25 cellular contexts compared by ENCODE assay signal in the genomic region with DNA sequence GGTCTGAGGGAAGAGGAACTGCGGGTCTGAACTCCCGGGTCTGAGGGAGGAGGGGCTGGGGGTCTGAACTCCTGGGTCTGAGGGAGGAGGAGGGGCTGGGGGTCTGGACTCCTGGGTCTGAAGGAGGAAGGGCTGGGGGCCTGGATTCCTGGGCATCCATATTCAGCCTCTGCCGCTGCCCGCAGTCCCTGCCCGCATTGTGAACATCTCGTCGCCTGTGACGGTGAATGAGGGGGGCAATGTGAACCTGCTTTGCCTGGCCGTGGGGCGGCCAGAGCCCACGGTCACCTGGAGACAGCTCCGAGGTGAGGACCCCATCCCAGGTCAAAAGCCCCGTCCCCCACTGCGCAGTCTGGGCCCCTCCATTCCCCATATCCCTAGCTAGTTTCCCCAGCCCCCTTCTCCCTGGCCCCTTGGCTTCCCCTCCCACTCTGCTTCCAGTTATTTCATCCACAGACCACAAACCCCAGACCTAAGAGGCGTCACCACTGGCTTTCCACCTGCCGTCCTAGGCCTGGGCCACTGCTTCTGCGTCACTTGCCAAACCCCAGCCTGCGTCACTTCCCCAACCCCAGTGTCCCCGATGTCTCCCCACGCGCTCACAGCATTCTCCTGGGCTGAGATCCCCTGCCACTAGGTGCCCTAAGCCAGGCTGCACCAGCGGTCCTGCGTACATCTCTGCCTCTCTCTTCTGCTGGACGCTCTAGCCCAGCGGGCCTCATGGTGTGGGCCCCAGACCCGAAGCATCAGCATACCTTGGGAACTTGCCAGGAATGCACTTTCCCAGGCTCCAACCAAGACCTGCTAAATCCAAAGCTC. TPM values are rescaled to one million over a fixed set of nuclear protein-coding genes. Genes with fewer than 3 reads are reported as not detected.
DNase-seq lines count a peak whose midpoint lies in the region; ATAC-seq and TF ChIP-seq lines count a peak whose summit lies in the region.
"Had no signal": no experiment of that assay in that cellular context is flagged by ENCODE, and none has a peak within 500 bp of the region (broad histone marks: within the 10 kb centered on the region; RNA-seq: fewer than 3 reads in every experiment).

No MANE protein-coding gene starts in this region.

- H4K20me1 ChIP-seq in GM23338 (replicated peaks; ENCODE audit: insufficient read depth): peaks cover 2% of the 10 kb centered on the region; the same call in 1 of the 2 replicates

- no peak overlapping the region for H3K27ac ChIP-seq in GM23338 (ENCODE audit: low read depth)
- H3K27ac ChIP-seq: adrenal gland, neutrophil had no signal

- in situ Hi-C loops in G401 (cut with HindIII; ENCODE audit: low sequenced_read_pairs): no loop called here

- no peak overlapping the region for H3K4me2 ChIP-seq in GM23338

- ATAC-seq in GM23338 (no peak), GM21515 (IDR thresholded peaks at IDR 0.05; ENCODE audit: unreplicated experiment) (no peak), GM21576 (IDR thresholded peaks at IDR 0.05; ENCODE audit: unreplicated experiment) (no peak), GM18519 (IDR thresholded peaks at IDR 0.05; ENCODE audit: low FRiP score, unreplicated experiment) (no peak)
- ATAC-seq in central memory CD8-positive, alpha-beta T cell (replicated peaks; ENCODE audit: extremely low read depth, poor library complexity, severe bottlenecking): peak; percentile 59
- ATAC-seq: right cardiac atrium, Right ventricle myocardium inferior had no signal

- intact Hi-C loops in posterior vena cava (cut with DNase I): no loop called here

- TF ChIP-seq CTCF in GM23338 (conservative IDR thresholded peaks at IDR 0.05; ENCODE audit: low read depth in 2 of 2): no peak

- H3F3A ChIP-seq in GM23338 (replicated peaks; ENCODE audit: low read depth): no peaks in the 10 kb centered on the region

- H3K4me3 ChIP-seq in GM23338: no peak overlapping the region
- H3K4me3 ChIP-seq: adrenal gland had no signal

- DNase-seq in GM23338 (ENCODE audit: low spot score) (no peak), MV-4-11 (lab: John Stamatoyannopoulos, UW) (peak; percentile 45), posterior vena cava (ENCODE audit: low spot score) (peak; percentile 74), G401 (ENCODE audit: low spot score) (no peak)
- DNase-seq in central memory CD8-positive, alpha-beta T cell (ENCODE audit: low spot score in 2 of 2): no peak
- DNase-seq: adrenal gland, Caco-2, dermis blood vessel endothelial cell, foreskin melanocyte, Kasumi-1, NCI-H1417, NCI-H524, right cardiac atrium, SW 1271 had no signal

- no peak overlapping the region for H2AFZ ChIP-seq in GM23338

- no peaks in the 10 kb centered on the region for H3K36me3 ChIP-seq in GM23338 (ENCODE audit: insufficient read depth)
- H3K36me3 ChIP-seq: adrenal gland, neutrophil had no signal

- H3K9me3 Mint-ChIP-seq in GM23338: no peaks in the 10 kb centered on the region; the same call in 2 of the 3 replicates
- H3K9me3 Mint-ChIP-seq in central memory CD8-positive, alpha-beta T cell: no peaks in the 10 kb centered on the region
- H3K9me3 Mint-ChIP-seq: mesothelial cell of epicardium had no signal

- no peak overlapping the region for H3K27ac Mint-ChIP-seq in GM23338
- no peak overlapping the region for H3K27ac Mint-ChIP-seq in central memory CD8-positive, alpha-beta T cell (ENCODE audit: low read depth)
- H3K27ac Mint-ChIP-seq: mesothelial cell of epicardium had no signal

- H3K4me1 ChIP-seq in GM23338 (ENCODE audit: insufficient read depth): peaks cover 10% of the 10 kb centered on the region; the same call in 1 of the 2 replicates
- H3K4me1 ChIP-seq: Caco-2 had no signal

- H3K4me3 Mint-ChIP-seq in GM23338: peak overlapping the region; percentile 10; the same call in 1 of the 3 replicates
- H3K4me3 Mint-ChIP-seq in central memory CD8-positive, alpha-beta T cell: no peak overlapping the region
- H3K4me3 Mint-ChIP-seq: mesothelial cell of epicardium had no signal

- H3K9me2 ChIP-seq in GM23338 (ENCODE audit: insufficient read depth): no peaks in the 10 kb centered on the region

- peaks cover 22% of the 10 kb centered on the region for H3K27me3 Mint-ChIP-seq in GM23338 (ENCODE audit: insufficient read depth, low read depth, poor library complexity)
- peaks cover 74% of the 10 kb centered on the region for H3K27me3 Mint-ChIP-seq in central memory CD8-positive, alpha-beta T cell

- H3K4me1 Mint-ChIP-seq in GM23338: peaks cover 23% of the 10 kb centered on the region
- H3K4me1 Mint-ChIP-seq in central memory CD8-positive, alpha-beta T cell: no peaks in the 10 kb centered on the region

- peaks cover 14% of the 10 kb centered on the region; the same call in 2 of the 3 replicates for H3K36me3 Mint-ChIP-seq in GM23338 (ENCODE audit: low read depth)
- peaks cover 2% of the 10 kb centered on the region for H3K36me3 Mint-ChIP-seq in central memory CD8-positive, alpha-beta T cell (ENCODE audit: insufficient read depth)

- H3K27me3 ChIP-seq in GM23338 (ENCODE audit: insufficient read depth): peaks cover 17% of the 10 kb centered on the region

- H3K79me2 ChIP-seq in GM23338 (replicated peaks; ENCODE audit: insufficient read depth): no peaks in the 10 kb centered on the region

TF ChIP-seq in GM23338, 12 proteins besides CTCF, POLR2A, EP300 and RAD21:
- no peak for TF ChIP-seq JUNB (IDR thresholded peaks at IDR 0.05; ENCODE audit: unreplicated experiment)
- no peak for TF ChIP-seq EZH2 (IDR thresholded peaks at IDR 0.05; ENCODE audit: low read depth, unreplicated experiment)
- TF ChIP-seq ZNF114 (CRISPR knock-in tag; IDR thresholded peaks at IDR 0.05): no peak
- no peak for TF ChIP-seq ZNF331 (CRISPR knock-in tag; IDR thresholded peaks at IDR 0.05; ENCODE audit: low read depth)
- no peak for TF ChIP-seq CREB1 (CRISPR knock-in tag; IDR thresholded peaks at IDR 0.05; ENCODE audit: low read depth)

RNA-seq across cellular contexts. Expression of a gene that starts 13.9 kb away (rescaled TPM):
- 29.1 and 29.4 TPM in 2 replicates for total RNA-seq in GM23338 (2014; rRNA removed; shearing (Covaris generic))
- 5.0 and 5.4 TPM in 2 replicates for polyA plus RNA-seq in GM23338 (2016; fragmentation: Nextera tagmentation; extraction: Ambion mirVana)
- under 1 TPM; 0.19 to 0.33 TPM for total RNA-seq in posterior vena cava
- not detected in 2 replicates for total RNA-seq in G401 (2014; rRNA removed; shearing (Covaris generic))
- total RNA-seq: bronchial epithelial cell, Caco-2, dermis blood vessel endothelial cell, HT1080, Right ventricle myocardium inferior, ureter had no signal

RNA-seq across cellular contexts. Expression of a gene that starts 16.6 kb away (rescaled TPM):
- total RNA-seq in GM23338 (2014; rRNA removed; shearing (Covaris generic)): 8.5 and 10.4 TPM in 2 replicates
- 9.6 and 9.8 TPM in 2 replicates for polyA plus RNA-seq in GM23338 (2016; fragmentation: Nextera tagmentation; extraction: Ambion mirVana)
- total RNA-seq in posterior vena cava: 1 to 10 TPM; 2.0 to 2.9 TPM
- 9.3 and 9.5 TPM in 2 replicates for total RNA-seq in G401 (2014; rRNA removed; shearing (Covaris generic))

RNA-seq across cellular contexts. Expression of a gene that starts 40.8 kb away (rescaled TPM):
- 37.3 and 42.3 TPM in 2 replicates for total RNA-seq in GM23338 (2014; rRNA removed; shearing (Covaris generic))
- 59.3 and 63.4 TPM in 2 replicates for polyA plus RNA-seq in GM23338 (2016; fragmentation: Nextera tagmentation; extraction: Ambion mirVana)
- total RNA-seq in posterior vena cava: 10 to 100 TPM; 44.4 to 50.8 TPM
- total RNA-seq in G401 (2014; rRNA removed; shearing (Covaris generic)): 122 and 148 TPM in 2 replicates

RNA-seq across cellular contexts. Expression of a gene that starts 43.4 kb away (rescaled TPM):
- total RNA-seq in GM23338 (2014; rRNA removed; shearing (Covaris generic)): not detected in 2 replicates
- 7.7 and 12.1 TPM in 2 replicates for polyA plus RNA-seq in GM23338 (2016; fragmentation: Nextera tagmentation; extraction: Ambion mirVana)
- 1 to 10 TPM in 1 of 2 donors, under 1 TPM in 1; 0.62 to 1.2 TPM for total RNA-seq in posterior vena cava
- total RNA-seq in G401 (2014; rRNA removed; shearing (Covaris generic)): not detected in 2 replicates
- total RNA-seq: bronchial epithelial cell, dermis blood vessel endothelial cell, epithelial cell of proximal tubule, HT1080 had no signal

RNA-seq across cellular contexts. Expression of a gene that starts 47.1 kb away (rescaled TPM):
- not detected in 2 replicates for total RNA-seq in GM23338 (2014; rRNA removed; shearing (Covaris generic))
- polyA plus RNA-seq in GM23338 (2016; fragmentation: Nextera tagmentation; extraction: Ambion mirVana): not detected in 2 replicates
- 1 to 10 TPM; 3.0 to 4.8 TPM for total RNA-seq in posterior vena cava
- not detected in 2 replicates for total RNA-seq in G401 (2014; rRNA removed; shearing (Covaris generic))
- total RNA-seq: bronchial epithelial cell, Caco-2, dermis blood vessel endothelial cell, epithelial cell of proximal tubule, H1, HT1080, mesothelial cell of epicardium had no signal
- polyA plus RNA-seq: H1 had no signal

Comparison
In these comparisons a context has a peak if more than half of its experiments do, and no peak if none do; other contexts are left out.
1. DNase-seq: peak in MV-4-11 (single experiment) and posterior vena cava (single experiment); none in GM23338 (single experiment), central memory CD8-positive, alpha-beta T cell (0 of 2) and G401 (single experiment).
2. RNA of a gene that starts 13.9 kb away (total RNA-seq): 29.1 to 29.4 TPM in GM23338; 0.19 to 0.33 TPM in posterior vena cava and not detected in G401; every median in the first group is over 10 times any median in the second.